33 cellular contexts compared by ENCODE assay signal in genomic region chr7:54188843-54189242, GRCh38.
"Had no signal": no experiment of that assay in that cellular context is flagged by ENCODE, and none has a peak within 500 bp of the region (broad histone marks: within the 10 kb centered on the region; RNA-seq: fewer than 3 reads in every experiment).

No MANE protein-coding gene starts in this region.

- H3K27ac Mint-ChIP-seq: memory B cell; mesothelial cell of epicardium; naive B cell; natural killer cell treated with Interleukin-12 subunit alpha and Interleukin-12 subunit beta and Interleukin-15 and Interleukin-18, amount 100 ng/mL, for 72 hours; stimulated activated naive CD8-positive, alpha-beta T cell treated with anti-CD3 and anti-CD28 coated beads, Interleukin-15, amount 100 ng/mL, for 72 hours had no signal

- H3K36me3 Mint-ChIP-seq: memory B cell, mesothelial cell of epicardium, naive B cell had no signal

- ATAC-seq: esophagus mucosa; gastroesophageal sphincter; heart left ventricle; left ventricle myocardium superior; lower lobe of right lung; mucosa of descending colon; natural killer cell treated with Interleukin-12 subunit alpha and Interleukin-12 subunit beta and Interleukin-15 and Interleukin-18, amount 100 ng/mL, for 72 hours; sciatic nerve; stimulated activated naive CD8-positive, alpha-beta T cell treated with anti-CD3 and anti-CD28 coated beads, Interleukin-15, amount 100 ng/mL, for 72 hours; upper lobe of right lung had no signal

- DNase-seq: dorsolateral prefrontal cortex; effector CD4-positive, alpha-beta T cell; foreskin fibroblast; heart left ventricle; left ventricle myocardium superior; lower lobe of right lung; mucosa of descending colon; naive B cell; stimulated activated CD4-positive, alpha-beta T cell treated with anti-CD3 and anti-CD28 coated beads, Interleukin-12 subunit alpha, Interleukin-12 subunit beta, amount 100 ng/mL, for 4 hours; stimulated activated CD4-positive, alpha-beta T cell treated with anti-CD3 and anti-CD28 coated beads, Interleukin-1b, Interleukin-23, amount 100 ng/mL, for 48 hours; stimulated activated CD4-positive, alpha-beta T cell treated with anti-CD3 and anti-CD28 coated beads, Interleukin-4, amount 100 ng/mL, for 1 hour; stimulated activated CD8-positive, alpha-beta memory T cell treated with anti-CD3 and anti-CD28 coated beads, Interleukin-4, amount 100 ng/mL, for 48 hours; stimulated activated naive CD4-positive, alpha-beta T cell; stimulated activated naive CD8-positive, alpha-beta T cell treated with anti-CD3 and anti-CD28 coated beads, Interleukin-15, amount 100 ng/mL, for 72 hours; transverse colon; upper lobe of right lung; uterus had no signal

- H2AFZ ChIP-seq: hepatocyte, parathyroid adenoma had no signal

- H3K4me1 Mint-ChIP-seq: memory B cell; naive B cell; neural crest cell; stimulated activated naive CD8-positive, alpha-beta T cell treated with anti-CD3 and anti-CD28 coated beads, Interleukin-15, amount 100 ng/mL, for 72 hours had no signal

- H3K9ac ChIP-seq: parathyroid adenoma had no signal

- H3K27me3 ChIP-seq: dorsolateral prefrontal cortex, gastroesophageal sphincter, heart left ventricle, hepatocyte, neutrophil, right atrium auricular region, suprapubic skin, transverse colon, upper lobe of right lung, uterus had no signal

- H3K27ac ChIP-seq: dorsolateral prefrontal cortex, epithelial cell of prostate, gastroesophageal sphincter, heart left ventricle, hepatocyte, lower lobe of right lung, neutrophil, parathyroid adenoma, prostate gland, right atrium auricular region, suprapubic skin, transverse colon, upper lobe of right lung, uterus had no signal

- H3K4me3 Mint-ChIP-seq: memory B cell; mesothelial cell of epicardium; naive B cell; natural killer cell treated with Interleukin-12 subunit alpha and Interleukin-12 subunit beta and Interleukin-15 and Interleukin-18, amount 100 ng/mL, for 72 hours; neural crest cell; stimulated activated naive CD8-positive, alpha-beta T cell treated with anti-CD3 and anti-CD28 coated beads, Interleukin-15, amount 100 ng/mL, for 72 hours had no signal

- H3K27me3 Mint-ChIP-seq: memory B cell; naive B cell; natural killer cell treated with Interleukin-12 subunit alpha and Interleukin-12 subunit beta and Interleukin-15 and Interleukin-18, amount 100 ng/mL, for 72 hours; stimulated activated naive CD8-positive, alpha-beta T cell treated with anti-CD3 and anti-CD28 coated beads, Interleukin-15, amount 100 ng/mL, for 72 hours had no signal

- H3K4me2 ChIP-seq: hepatocyte, smooth muscle cell had no signal

- H3K4me3 ChIP-seq: dorsolateral prefrontal cortex, gastroesophageal sphincter, heart left ventricle, hepatocyte, lower lobe of right lung, mucosa of descending colon, prostate gland, right atrium auricular region, smooth muscle cell, suprapubic skin, transverse colon, upper lobe of right lung, uterus had no signal

- H3K36me3 ChIP-seq: gastroesophageal sphincter, heart left ventricle, lower lobe of right lung, neutrophil, prostate gland, right atrium auricular region, suprapubic skin, transverse colon, upper lobe of right lung, uterus had no signal

- H3K79me2 ChIP-seq: hepatocyte, parathyroid adenoma had no signal

- H3K4me1 ChIP-seq: gastroesophageal sphincter, heart left ventricle, lower lobe of right lung, parathyroid adenoma, prostate gland, right atrium auricular region, suprapubic skin, transverse colon, upper lobe of right lung, uterus had no signal

- H3K9me3 ChIP-seq: gastroesophageal sphincter, lower lobe of right lung, neutrophil, prostate gland, right atrium auricular region, suprapubic skin, upper lobe of right lung, uterus had no signal

- FAIRE-seq: colon had no signal
